In genomic region chr6:169263374-169263773, GRCh38 we compare ENCODE assay signal across 18 cellular contexts. TPM values are rescaled to one million over a fixed set of nuclear protein-coding genes. Genes with fewer than 3 reads are reported as not detected.
DNase-seq lines count a peak whose midpoint lies in the region; ATAC-seq and TF ChIP-seq lines count a peak whose summit lies in the region.
"Had no signal": no experiment of that assay in that cellular context is flagged by ENCODE, and none has a peak within 500 bp of the region (broad histone marks: within the 10 kb centered on the region; RNA-seq: fewer than 3 reads in every experiment).

No MANE protein-coding gene starts in this region.

- no peak for TF ChIP-seq CTCF in osteoblast (IDR thresholded peaks at IDR 0.05; ENCODE audit: extremely low read depth, low read depth, low read length)

- H4K20me1 ChIP-seq in osteoblast (ENCODE audit: insufficient read depth, low read length), result no peaks in the 10 kb centered on the region

- H3K9me3 ChIP-seq in osteoblast (ENCODE audit: low read depth, low read length), result peaks cover 4% of the 10 kb centered on the region

- H3K27me3 ChIP-seq in osteoblast (ENCODE audit: insufficient read depth, low read length), result no peaks in the 10 kb centered on the region

- DNase-seq in M059J (ENCODE audit: low read depth) (peak; percentile 14), glomerular visceral epithelial cell (ENCODE audit: extremely low spot score) (peak; percentile 11), osteoblast (ENCODE audit: insufficient read length, low spot score, missing footprints) (peak; percentile 82), COLO668 (lab: John Stamatoyannopoulos, UW; ENCODE audit: unreplicated experiment) (no peak), NCI-H2029 (lab: John Stamatoyannopoulos, UW) (no peak), EL (no peak)
- DNase-seq: CD8-positive, alpha-beta T cell; GDM1; Kasumi-1; NCI-H1694 treated with DMSO at 0.1 percent for 48 hours; NCI-H2227 treated with DMSO at 0.1 percent for 48 hours; NCI-H748 treated with DMSO at 0.1 percent for 48 hours; SHP77 treated with DMSO at 0.1 percent for 48 hours; T-helper 1 cell had no signal

- no peak overlapping the region for H3K4me3 ChIP-seq in osteoblast (ENCODE audit: insufficient read depth, low read length)
- H3K4me3 ChIP-seq: PC-9 had no signal

- peaks cover 8% of the 10 kb centered on the region for H3K4me1 ChIP-seq in osteoblast (ENCODE audit: insufficient read depth, low read length)

- no peak overlapping the region for H3K27ac ChIP-seq in osteoblast (ENCODE audit: low read depth, low read length)
- H3K27ac ChIP-seq: PC-9, RWPE1 had no signal

- no peak overlapping the region for H3K4me2 ChIP-seq in osteoblast (ENCODE audit: insufficient read depth, low read length)
- H3K4me2 ChIP-seq: PC-9 had no signal

- H2AFZ ChIP-seq in osteoblast (ENCODE audit: low read length), result peak overlapping the region; percentile 44
- H2AFZ ChIP-seq: PC-9 had no signal

- H3K79me2 ChIP-seq in osteoblast (ENCODE audit: insufficient read depth, low read length), result no peaks in the 10 kb centered on the region

- ATAC-seq in SK-N-SH treated with all-trans-retinoic acid at 6 μM for 48 hours (peak; percentile 82), HG03354 (IDR thresholded peaks at IDR 0.05; ENCODE audit: poor library complexity, severe bottlenecking, unreplicated experiment) (no peak)
- ATAC-seq: CD8-positive, alpha-beta T cell had no signal

- H3K36me3 ChIP-seq in osteoblast (ENCODE audit: insufficient read depth, low read length), result no peaks in the 10 kb centered on the region

TF ChIP-seq in SK-N-SH treated with all-trans-retinoic acid at 6 μM for 48 hours, 23 proteins besides CTCF, POLR2A, EP300 and RAD21:
- TF ChIP-seq ZNF8 (CRISPR knock-in tag; IDR thresholded peaks at IDR 0.05) (no peak), ZNF565 (CRISPR knock-in tag; conservative IDR thresholded peaks at IDR 0.05; ENCODE audit: low read depth) (no peak), GLIS3 (CRISPR knock-in tag; IDR thresholded peaks at IDR 0.05) (no peak), RARB (CRISPR knock-in tag; IDR thresholded peaks at IDR 0.05) (no peak), ZNF70 (CRISPR knock-in tag; IDR thresholded peaks at IDR 0.05) (no peak), OSR1 (CRISPR knock-in tag; IDR thresholded peaks at IDR 0.05) (no peak), PATZ1 (CRISPR knock-in tag; IDR thresholded peaks at IDR 0.05; ENCODE audit: borderline replicate concordance) (no peak), PPARA (CRISPR knock-in tag; IDR thresholded peaks at IDR 0.05; ENCODE audit: borderline replicate concordance) (no peak), BACH2 (CRISPR knock-in tag; IDR thresholded peaks at IDR 0.05; ENCODE audit: borderline replicate concordance) (no peak), CSDC2 (CRISPR knock-in tag; IDR thresholded peaks at IDR 0.05) (no peak), ISL1 (CRISPR knock-in tag; IDR thresholded peaks at IDR 0.05) (no peak), ZC3H10 (CRISPR knock-in tag; IDR thresholded peaks at IDR 0.05) (no peak), TOX (CRISPR knock-in tag; IDR thresholded peaks at IDR 0.05; ENCODE audit: borderline replicate concordance) (no peak), ZFP30 (CRISPR knock-in tag; IDR thresholded peaks at IDR 0.05) (no peak), TCF4 (CRISPR knock-in tag; IDR thresholded peaks at IDR 0.05; ENCODE audit: borderline replicate concordance) (no peak)
- TF ChIP-seq, protein P1, sequence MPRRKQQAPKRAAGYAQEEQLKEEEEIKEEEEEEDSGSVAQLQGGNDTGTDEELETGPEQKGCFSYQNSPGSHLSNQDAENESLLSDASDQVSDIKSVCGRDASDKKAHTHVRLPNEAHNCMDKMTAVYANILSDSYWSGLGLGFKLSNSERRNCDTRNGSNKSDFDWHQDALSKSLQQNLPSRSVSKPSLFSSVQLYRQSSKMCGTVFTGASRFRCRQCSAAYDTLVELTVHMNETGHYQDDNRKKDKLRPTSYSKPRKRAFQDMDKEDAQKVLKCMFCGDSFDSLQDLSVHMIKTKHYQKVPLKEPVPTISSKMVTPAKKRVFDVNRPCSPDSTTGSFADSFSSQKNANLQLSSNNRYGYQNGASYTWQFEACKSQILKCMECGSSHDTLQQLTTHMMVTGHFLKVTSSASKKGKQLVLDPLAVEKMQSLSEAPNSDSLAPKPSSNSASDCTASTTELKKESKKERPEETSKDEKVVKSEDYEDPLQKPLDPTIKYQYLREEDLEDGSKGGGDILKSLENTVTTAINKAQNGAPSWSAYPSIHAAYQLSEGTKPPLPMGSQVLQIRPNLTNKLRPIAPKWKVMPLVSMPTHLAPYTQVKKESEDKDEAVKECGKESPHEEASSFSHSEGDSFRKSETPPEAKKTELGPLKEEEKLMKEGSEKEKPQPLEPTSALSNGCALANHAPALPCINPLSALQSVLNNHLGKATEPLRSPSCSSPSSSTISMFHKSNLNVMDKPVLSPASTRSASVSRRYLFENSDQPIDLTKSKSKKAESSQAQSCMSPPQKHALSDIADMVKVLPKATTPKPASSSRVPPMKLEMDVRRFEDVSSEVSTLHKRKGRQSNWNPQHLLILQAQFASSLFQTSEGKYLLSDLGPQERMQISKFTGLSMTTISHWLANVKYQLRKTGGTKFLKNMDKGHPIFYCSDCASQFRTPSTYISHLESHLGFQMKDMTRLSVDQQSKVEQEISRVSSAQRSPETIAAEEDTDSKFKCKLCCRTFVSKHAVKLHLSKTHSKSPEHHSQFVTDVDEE (CRISPR knock-in tag; IDR thresholded peaks at IDR 0.05), result no peak
- TF ChIP-seq, protein P2, sequence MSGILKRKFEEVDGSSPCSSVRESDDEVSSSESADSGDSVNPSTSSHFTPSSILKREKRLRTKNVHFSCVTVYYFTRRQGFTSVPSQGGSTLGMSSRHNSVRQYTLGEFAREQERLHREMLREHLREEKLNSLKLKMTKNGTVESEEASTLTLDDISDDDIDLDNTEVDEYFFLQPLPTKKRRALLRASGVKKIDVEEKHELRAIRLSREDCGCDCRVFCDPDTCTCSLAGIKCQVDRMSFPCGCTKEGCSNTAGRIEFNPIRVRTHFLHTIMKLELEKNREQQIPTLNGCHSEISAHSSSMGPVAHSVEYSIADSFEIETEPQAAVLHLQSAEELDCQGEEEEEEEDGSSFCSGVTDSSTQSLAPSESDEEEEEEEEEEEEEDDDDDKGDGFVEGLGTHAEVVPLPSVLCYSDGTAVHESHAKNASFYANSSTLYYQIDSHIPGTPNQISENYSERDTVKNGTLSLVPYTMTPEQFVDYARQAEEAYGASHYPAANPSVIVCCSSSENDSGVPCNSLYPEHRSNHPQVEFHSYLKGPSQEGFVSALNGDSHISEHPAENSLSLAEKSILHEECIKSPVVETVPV (CRISPR knock-in tag; IDR thresholded peaks at IDR 0.05), result no peak

RNA-seq across cellular contexts. Expression of gene THBS2, which starts 9.7 kb away (rescaled TPM):
- 109 and 164 TPM in 2 replicates for total RNA-seq in M059J (2014; rRNA removed; shearing (Covaris generic))
- total RNA-seq in osteoblast, result 1,102 and 1,498 TPM in 2 replicates
- total RNA-seq: CD8-positive, alpha-beta T cell; PC-9 had no signal

Comparison
In these comparisons a context has a peak if more than half of its experiments do, and no peak if none do; other contexts are left out.
1. DNase-seq: peak in M059J (single experiment), glomerular visceral epithelial cell (single experiment) and osteoblast (single experiment); none in COLO668 (single experiment), NCI-H2029 (single experiment) and EL (single experiment).